21 cellular contexts compared by ENCODE assay signal in the genomic region with DNA sequence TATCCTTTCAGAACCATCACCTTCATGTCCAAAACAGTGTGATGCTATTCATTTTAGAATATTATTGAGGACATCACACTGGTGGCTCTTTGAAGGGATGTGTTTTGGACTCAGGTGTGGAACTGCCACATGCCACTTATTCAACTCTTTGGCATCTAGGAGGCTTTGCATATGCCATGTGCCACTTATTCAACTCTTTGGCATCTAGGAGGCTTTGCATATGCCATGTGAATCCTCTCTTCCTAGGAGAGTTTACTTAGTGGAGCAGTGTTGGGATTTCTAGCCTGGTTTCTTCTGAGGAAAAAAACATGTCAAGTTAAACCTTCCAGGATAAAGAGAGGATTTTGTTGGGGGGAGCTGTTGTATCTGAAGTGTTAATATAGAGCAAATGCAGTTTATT.
DNase-seq lines count a peak whose midpoint lies in the region; ATAC-seq and TF ChIP-seq lines count a peak whose summit lies in the region.
"Had no signal": no experiment of that assay in that cellular context is flagged by ENCODE, and none has a peak within 500 bp of the region (broad histone marks: within the 10 kb centered on the region; RNA-seq: fewer than 3 reads in every experiment).

No MANE protein-coding gene starts in this region.

- no peaks in the 10 kb centered on the region for H3K27me3 ChIP-seq in Panc1 (ENCODE audit: control insufficient read depth, insufficient read depth, low read length)
- H3K27me3 ChIP-seq: esophagus squamous epithelium, vagina had no signal

- H3K36me3 Mint-ChIP-seq in osteocyte (ENCODE audit: unreplicated experiment) = peaks cover 1% of the 10 kb centered on the region

- peaks cover 55% of the 10 kb centered on the region for H3K4me1 Mint-ChIP-seq in osteocyte (ENCODE audit: unreplicated experiment)
- H3K4me1 Mint-ChIP-seq: activated CD4-positive, alpha-beta memory T cell treated with anti-CD3 and anti-CD28 coated beads, Interleukin-2, amount 10 ng/mL, durations not matched to agents 7 days and 5 days had no signal

- H3K4me1 ChIP-seq in Panc1 (ENCODE audit: control insufficient read depth, insufficient read depth, low read length) = 0 out of 2 replicates have a peak, but pooled peaks cover 7% of the 10 kb centered on the region

- peaks cover 4% of the 10 kb centered on the region for H3K9me3 Mint-ChIP-seq in osteocyte (ENCODE audit: unreplicated experiment)
- H3K9me3 Mint-ChIP-seq: activated CD4-positive, alpha-beta memory T cell treated with anti-CD3 and anti-CD28 coated beads, Interleukin-2, amount 10 ng/mL, durations not matched to agents 7 days and 5 days; T-helper 2 cell treated with Interferon-gamma antibody and Interleukin-4, amounts not matched to agents 5 μg/mL and 100 μg/mL, for 36 hours had no signal

- no TSS peak for BruUV-seq in Panc1 (replicated peaks; lab: Mats Ljungman, UMichigan)

- in situ Hi-C loops in Panc1 (cut with HindIII; ENCODE audit: low pct_unique_long_range_greater_than_20kb, low sequenced_read_pairs) = no loop called here

- no peaks in the 10 kb centered on the region for H3K36me3 ChIP-seq in Panc1 (ENCODE audit: control insufficient read depth, insufficient read depth, low read length)
- H3K36me3 ChIP-seq: esophagus squamous epithelium, vagina had no signal

- H3K4me3 ChIP-seq in Panc1 (ENCODE audit: low read depth in 2 of 2, low read length in 2 of 2) = no peak overlapping the region
- H3K4me3 ChIP-seq in epithelial cell of esophagus (ENCODE audit: low read length) = no peak overlapping the region
- H3K4me3 ChIP-seq: esophagus squamous epithelium, SK-N-MC, vagina had no signal

- no peak overlapping the region for H3K27ac ChIP-seq in Panc1 (ENCODE audit: low read length)
- H3K27ac ChIP-seq: esophagus squamous epithelium, SK-N-MC, vagina had no signal

- no peaks in the 10 kb centered on the region for H3K27me3 Mint-ChIP-seq in osteocyte (ENCODE audit: unreplicated experiment)
- H3K27me3 Mint-ChIP-seq: activated CD4-positive, alpha-beta memory T cell treated with anti-CD3 and anti-CD28 coated beads, Interleukin-2, amount 10 ng/mL, durations not matched to agents 7 days and 5 days had no signal

- CTCF ChIA-PET in Panc1 (lab: Charles Lee) = no interaction called here

- H3K4me3 Mint-ChIP-seq in osteocyte (ENCODE audit: unreplicated experiment) = peak overlapping the region; percentile 32
- H3K4me3 Mint-ChIP-seq: activated CD4-positive, alpha-beta memory T cell treated with anti-CD3 and anti-CD28 coated beads, Interleukin-2, amount 10 ng/mL, durations not matched to agents 7 days and 5 days; neural crest cell; T-helper 2 cell treated with Interferon-gamma antibody and Interleukin-4, amounts not matched to agents 5 μg/mL and 100 μg/mL, for 36 hours had no signal

- no peak for ATAC-seq in Panc1
- ATAC-seq in left ventricle myocardium superior = no peak
- ATAC-seq: left lobe of liver had no signal

- H3K9me3 ChIP-seq in Panc1 (ENCODE audit: control insufficient read depth, insufficient read depth, low read depth, low read length) = no peaks in the 10 kb centered on the region
- H3K9me3 ChIP-seq: esophagus squamous epithelium, vagina had no signal

- intact Hi-C loops in Panc1 (cut with micrococcal nuclease; ENCODE audit: unreplicated experiment) = no loop called here
- intact Hi-C loops in posterior cingulate gyrus (cut with DNase I) = no loop called here
- intact Hi-C loops in left ventricle myocardium superior (cut with micrococcal nuclease) = no loop called here

- no peak for TF ChIP-seq CTCF in Panc1 (IDR thresholded peaks at IDR 0.05)
- no peak for TF ChIP-seq CTCF in epithelial cell of esophagus (IDR thresholded peaks at IDR 0.05; ENCODE audit: insufficient read depth, low read depth, low read length, missing control alignments)
- TF ChIP-seq CTCF in osteocyte (IDR thresholded peaks at IDR 0.05) = no peak
- TF ChIP-seq CTCF in GM20000 (IDR thresholded peaks at IDR 0.05; ENCODE audit: extremely low read depth, missing control alignments) = no peak

- POLR2A ChIA-PET in Panc1 (lab: Charles Lee) = no interaction called here

- peak; percentile 22 for DNase-seq in EH (ENCODE audit: low read depth)
- DNase-seq in Panc1 (ENCODE audit: low read depth, low spot score) = peak; percentile 25
- peak; percentile 38 for DNase-seq in epithelial cell of esophagus (ENCODE audit: low read depth)
- no peak for DNase-seq in osteocyte (ENCODE audit: extremely low spot score, unreplicated experiment)
- DNase-seq in GM20000 (ENCODE audit: low spot score) = no peak
- no peak for DNase-seq in posterior cingulate gyrus
- DNase-seq in HUDEP-2 (lab: John Stamatoyannopoulos, UW; ENCODE audit: unreplicated experiment in 76 of 76) = no peak
- DNase-seq in left ventricle myocardium superior = no peak
- DNase-seq: activated CD4-positive, alpha-beta memory T cell treated with anti-CD3 and anti-CD28 coated beads, Interleukin-2, amount 10 ng/mL, durations not matched to agents 7 days and 5 days; activated CD4-positive, CD25-positive, alpha-beta regulatory T cell; activated naive CD4-positive, alpha-beta T cell treated with Interleukin-2 at 50 U/mL for 16 hours; central memory CD4-positive, alpha-beta T cell; COR-L47; esophagus squamous epithelium; NCI-H1048; NCI-H2029 had no signal

- H3K27ac Mint-ChIP-seq in osteocyte (ENCODE audit: unreplicated experiment) = peak overlapping the region; percentile 88
- H3K27ac Mint-ChIP-seq: activated CD4-positive, alpha-beta memory T cell treated with anti-CD3 and anti-CD28 coated beads, Interleukin-2, amount 10 ng/mL, durations not matched to agents 7 days and 5 days; T-helper 2 cell treated with Interferon-gamma antibody and Interleukin-4, amounts not matched to agents 5 μg/mL and 100 μg/mL, for 36 hours had no signal

Comparison
In these comparisons a context has a peak if more than half of its experiments do, and no peak if none do; other contexts are left out.
1. DNase-seq: peak in EH (single experiment), Panc1 (single experiment) and epithelial cell of esophagus (single experiment); none in osteocyte (single experiment), GM20000 (single experiment), posterior cingulate gyrus (0 of 10), HUDEP-2 (0 of 76) and left ventricle myocardium superior (single experiment).